Comparison of ENCODE assay signal across 16 cellular contexts in the genomic region with DNA sequence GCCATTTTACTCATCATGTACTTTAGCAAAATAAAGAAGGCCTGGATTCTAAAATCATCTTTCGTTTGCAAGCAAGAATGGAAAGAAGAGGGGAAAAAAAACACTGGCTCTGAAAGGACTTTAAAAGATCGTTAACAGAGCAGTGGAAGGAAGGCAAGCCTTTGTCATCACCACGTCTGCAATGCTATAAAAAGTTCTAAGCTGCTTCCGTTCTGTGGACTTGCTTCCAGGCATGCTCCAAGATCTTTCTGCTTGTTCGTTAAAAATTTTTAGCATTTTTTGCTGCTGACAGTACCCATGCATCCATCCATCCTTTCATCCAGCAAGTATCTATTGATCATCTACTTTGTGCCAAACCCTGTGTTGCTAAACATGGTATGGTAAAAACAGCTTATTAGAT.
"Had no signal": no experiment of that assay in that cellular context is flagged by ENCODE, and none has a peak within 500 bp of the region (broad histone marks: within the 10 kb centered on the region; RNA-seq: fewer than 3 reads in every experiment).

No MANE protein-coding gene starts in this region.

- ATAC-seq: left lobe of liver; mucosa of descending colon; naive thymus-derived CD8-positive, alpha-beta T cell; right cardiac atrium; stimulated activated effector memory CD8-positive, alpha-beta T cell treated with anti-CD3 and anti-CD28 coated beads, Interleukin-12 subunit alpha, Interleukin-12 subunit beta, amount 100 ng/mL, for 72 hours had no signal

- H3K4me3 Mint-ChIP-seq: brain; endodermal cell; naive thymus-derived CD8-positive, alpha-beta T cell; stimulated activated effector memory CD8-positive, alpha-beta T cell treated with anti-CD3 and anti-CD28 coated beads, Interleukin-12 subunit alpha, Interleukin-12 subunit beta, amount 100 ng/mL, for 72 hours had no signal

- H3K36me3 Mint-ChIP-seq: brain; naive thymus-derived CD8-positive, alpha-beta T cell; stimulated activated effector memory CD8-positive, alpha-beta T cell treated with anti-CD3 and anti-CD28 coated beads, Interleukin-12 subunit alpha, Interleukin-12 subunit beta, amount 100 ng/mL, for 72 hours had no signal

- H3K4me3 ChIP-seq: mucosa of descending colon, transverse colon had no signal

- H3K4me1 ChIP-seq: transverse colon had no signal

- H3K9me3 ChIP-seq: mucosa of descending colon, transverse colon had no signal

- H3K27ac Mint-ChIP-seq: endodermal cell; naive thymus-derived CD8-positive, alpha-beta T cell; progenitor cell of endocrine pancreas; stimulated activated effector memory CD8-positive, alpha-beta T cell treated with anti-CD3 and anti-CD28 coated beads, Interleukin-12 subunit alpha, Interleukin-12 subunit beta, amount 100 ng/mL, for 72 hours had no signal

- H3K4me1 Mint-ChIP-seq: endodermal cell; naive thymus-derived CD8-positive, alpha-beta T cell; stimulated activated effector memory CD8-positive, alpha-beta T cell treated with anti-CD3 and anti-CD28 coated beads, Interleukin-12 subunit alpha, Interleukin-12 subunit beta, amount 100 ng/mL, for 72 hours had no signal

- H3K9me3 Mint-ChIP-seq: brain; endodermal cell; naive thymus-derived CD8-positive, alpha-beta T cell; stimulated activated effector memory CD8-positive, alpha-beta T cell treated with anti-CD3 and anti-CD28 coated beads, Interleukin-12 subunit alpha, Interleukin-12 subunit beta, amount 100 ng/mL, for 72 hours had no signal

- H3K27ac ChIP-seq: transverse colon had no signal

- H3K36me3 ChIP-seq: transverse colon had no signal

- DNase-seq: activated naive CD4-positive, alpha-beta T cell treated with anti-CD3 and anti-CD28 coated beads, Interleukin-2, amount 50 U/mL, for 16 hours; activated T-cell treated with anti-CD3 and anti-CD28 coated beads, Interleukin-2, amount 50 U/mL, for 1 hour; cerebellar nuclear complex; dermis blood vessel endothelial cell; endodermal cell; erythroblast; head of caudate nucleus; islet precursor cell; mucosa of descending colon; naive thymus-derived CD8-positive, alpha-beta T cell; right cardiac atrium; transverse colon had no signal
